In genomic region chr12:57209916-57210315, GRCh38 we compare ENCODE assay signal across 29 cellular contexts. TPM values are rescaled to one million over a fixed set of nuclear protein-coding genes. Genes with fewer than 3 reads are reported as not detected.
"Had no signal": no experiment of that assay in that cellular context is flagged by ENCODE, and none has a peak within 500 bp of the region (broad histone marks: within the 10 kb centered on the region; RNA-seq: fewer than 3 reads in every experiment).

No MANE protein-coding gene starts in this region.

- H3K4me3 ChIP-seq: left lung, lung, neural progenitor cell, ovary, right atrium auricular region, right lobe of liver, smooth muscle cell, stomach, testis, thyroid gland, transverse colon, upper lobe of left lung, vagina had no signal

- ATAC-seq: left colon; left lung; natural killer cell; right lobe of liver; stimulated activated naive B cell treated with anti-CD40 and anti-IgM and Interleukin-4, amounts not matched to agents 10 μg/mL and 1 μg/mL and 100 μg/mL, for 72 hours; stimulated activated naive CD8-positive, alpha-beta T cell treated with anti-CD3 and anti-CD28 coated beads, Interleukin-15, Interleukin-2, amounts not matched to agents 100 U/mL and 50 U/mL, for 24 hours had no signal

- H3K4me3 Mint-ChIP-seq: immature natural killer cell; mesothelial cell of epicardium; natural killer cell; nephron progenitor cell; neural progenitor cell; stimulated activated naive B cell treated with anti-CD40 and anti-IgM and Interleukin-4, amounts not matched to agents 10 μg/mL and 1 μg/mL and 100 μg/mL, for 72 hours had no signal

- DNase-seq: hypothalamus; immature natural killer cell; kidney; left colon; left lung; mesendoderm; naive B cell; natural killer cell; nephron progenitor cell; ovary; right lobe of liver; stimulated activated CD4-positive, alpha-beta T cell treated with anti-CD3 and anti-CD28 coated beads, Interleukin-2, amount 100 ng/mL, for 24 hours; stimulated activated CD4-positive, alpha-beta T cell treated with anti-CD3 and anti-CD28 coated beads, Interleukin-4, amount 100 ng/mL, for 1 hour; stimulated activated naive B cell treated with anti-CD40 and anti-IgM and Interleukin-4, amounts not matched to agents 10 μg/mL and 1 μg/mL and 100 μg/mL, for 72 hours; stimulated activated naive CD8-positive, alpha-beta T cell treated with anti-CD3 and anti-CD28 coated beads, Interleukin-15, Interleukin-2, amounts not matched to agents 100 U/mL and 50 U/mL, for 24 hours; stomach; testis; thyroid gland; transverse colon had no signal

- H3K36me3 ChIP-seq: neural progenitor cell, ovary had no signal

- H3K36me3 Mint-ChIP-seq: immature natural killer cell; naive B cell; natural killer cell; stimulated activated naive B cell treated with anti-CD40 and anti-IgM and Interleukin-4, amounts not matched to agents 10 μg/mL and 1 μg/mL and 100 μg/mL, for 72 hours had no signal

- H3K4me2 ChIP-seq: neural progenitor cell, smooth muscle cell had no signal

- H3K4me1 ChIP-seq: right lobe of liver had no signal

- H3K27ac Mint-ChIP-seq: immature natural killer cell, natural killer cell, neural progenitor cell, progenitor cell of endocrine pancreas had no signal

- H3K9ac ChIP-seq: neural progenitor cell had no signal

- H3K9me3 Mint-ChIP-seq: mesothelial cell of epicardium; naive B cell; natural killer cell; nephron progenitor cell; neural progenitor cell; stimulated activated naive B cell treated with anti-CD40 and anti-IgM and Interleukin-4, amounts not matched to agents 10 μg/mL and 1 μg/mL and 100 μg/mL, for 72 hours had no signal

- H3K9me3 ChIP-seq: left lung, ovary, right atrium auricular region, right lobe of liver, stomach, testis, thyroid gland, transverse colon, upper lobe of left lung, vagina had no signal

- H3K27me3 ChIP-seq: ovary, right atrium auricular region, right lobe of liver, testis, thyroid gland, vagina had no signal

- H3K27ac ChIP-seq: left lung, neural progenitor cell, ovary, right lobe of liver, stomach, testis, thyroid gland, transverse colon, upper lobe of left lung, vagina had no signal

RNA-seq across cellular contexts. Expression of gene NXPH4, which starts 6.7 kb away (rescaled TPM):
- total RNA-seq: left colon, mononuclear cell, skeletal muscle tissue, transverse colon had no signal
